Comparison of ENCODE assay signal across 11 cellular contexts in the genomic region with DNA sequence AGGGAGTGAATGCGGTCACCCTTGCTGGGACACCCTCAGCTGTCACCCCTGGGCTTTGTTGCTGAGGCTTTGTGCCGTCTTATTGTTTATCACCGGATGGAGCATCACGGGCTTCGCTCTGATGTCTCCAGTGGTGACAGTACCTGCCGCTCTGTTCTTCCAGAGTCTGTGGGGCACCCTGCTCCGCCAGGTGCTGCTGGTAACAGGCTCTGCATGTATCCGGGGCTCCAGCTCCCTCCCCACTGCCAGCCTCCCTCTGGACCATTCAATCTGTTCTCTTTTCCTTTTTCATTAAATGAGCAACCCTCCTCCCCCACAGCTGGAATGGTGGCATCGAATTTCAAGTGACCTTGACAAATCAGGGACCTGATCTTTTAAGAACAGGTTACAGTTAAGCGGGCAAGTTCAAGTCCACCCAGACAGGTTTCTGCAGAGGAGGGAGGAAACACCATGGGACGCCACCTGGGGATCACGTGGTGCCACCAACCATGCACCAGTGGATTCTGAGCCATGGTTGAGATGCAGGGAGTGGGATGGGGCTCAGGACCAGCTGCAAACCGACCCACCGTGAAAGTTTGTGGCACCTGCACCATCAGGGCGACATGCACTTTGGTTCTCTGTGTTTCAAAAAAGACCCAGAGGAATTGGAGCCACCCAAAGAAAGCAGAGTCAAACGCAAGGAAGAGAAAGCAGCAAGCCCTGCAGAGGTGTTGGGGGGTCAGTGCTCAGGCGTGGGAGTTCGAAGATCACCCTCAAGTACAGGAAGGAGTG.
DNase-seq lines count a peak whose midpoint lies in the region; ATAC-seq and TF ChIP-seq lines count a peak whose summit lies in the region.
"Had no signal": no experiment of that assay in that cellular context is flagged by ENCODE, and none has a peak within 500 bp of the region (broad histone marks: within the 10 kb centered on the region; RNA-seq: fewer than 3 reads in every experiment).

No MANE protein-coding gene starts in this region.

- H3K4me3 Mint-ChIP-seq in glutamatergic neuron (ENCODE audit: unreplicated experiment) = no peak overlapping the region
- peak overlapping the region; percentile 17 to 23 for H3K4me3 Mint-ChIP-seq in stimulated activated naive B cell treated with anti-CD40 and anti-IgM and Interleukin-4, amounts not matched to agents 10 μg/mL and 1 μg/mL and 100 μg/mL, for 72 hours

- peaks cover 23% of the 10 kb centered on the region for H3K27me3 Mint-ChIP-seq in glutamatergic neuron (ENCODE audit: unreplicated experiment)
- H3K27me3 Mint-ChIP-seq in stimulated activated naive B cell treated with anti-CD40 and anti-IgM and Interleukin-4, amounts not matched to agents 10 μg/mL and 1 μg/mL and 100 μg/mL, for 72 hours = no peaks in the 10 kb centered on the region

- peaks cover 30% of the 10 kb centered on the region for H3K9me3 Mint-ChIP-seq in glutamatergic neuron (ENCODE audit: unreplicated experiment)
- no peaks in the 10 kb centered on the region for H3K9me3 Mint-ChIP-seq in stimulated activated naive B cell treated with anti-CD40 and anti-IgM and Interleukin-4, amounts not matched to agents 10 μg/mL and 1 μg/mL and 100 μg/mL, for 72 hours

- TF ChIP-seq CTCF in glutamatergic neuron (IDR thresholded peaks at IDR 0.05; ENCODE audit: partially characterized antibody, unreplicated experiment) = no peak

- H3K27ac Mint-ChIP-seq in glutamatergic neuron (ENCODE audit: unreplicated experiment) = peak overlapping the region; percentile 20
- peak overlapping the region; percentile 49 for H3K27ac Mint-ChIP-seq in stimulated activated naive B cell treated with anti-CD40 and anti-IgM and Interleukin-4, amounts not matched to agents 10 μg/mL and 1 μg/mL and 100 μg/mL, for 72 hours

- DNase-seq in NCI-H345 (lab: John Stamatoyannopoulos, UW) (peak; percentile 20), NCI-H345 treated with DMSO at 0.1 percent for 48 hours (lab: John Stamatoyannopoulos, UW; ENCODE audit: unreplicated experiment) (no peak), NCI-H510A (lab: John Stamatoyannopoulos, UW) (peak; percentile 61), glutamatergic neuron (no peak), posterior vena cava (ENCODE audit: low spot score) (no peak)
- DNase-seq in stimulated activated naive B cell treated with anti-CD40 and anti-IgM and Interleukin-4, amounts not matched to agents 10 μg/mL and 1 μg/mL and 100 μg/mL, for 72 hours = peak; percentile 60
- DNase-seq: activated CD8-positive, alpha-beta memory T cell treated with anti-CD3 and anti-CD28 coated beads, Interleukin-2, amount 50 U/mL, for 4 hours; SK-N-SH had no signal

- peaks cover 6% of the 10 kb centered on the region for H3K36me3 Mint-ChIP-seq in glutamatergic neuron (ENCODE audit: unreplicated experiment)
- H3K36me3 Mint-ChIP-seq in stimulated activated naive B cell treated with anti-CD40 and anti-IgM and Interleukin-4, amounts not matched to agents 10 μg/mL and 1 μg/mL and 100 μg/mL, for 72 hours = peaks cover 20 to 40% of the 10 kb centered on the region in 2 donors

- H3K4me1 Mint-ChIP-seq in glutamatergic neuron (ENCODE audit: low read depth, unreplicated experiment) = peaks cover 42% of the 10 kb centered on the region
- H3K4me1 Mint-ChIP-seq in stimulated activated naive B cell treated with anti-CD40 and anti-IgM and Interleukin-4, amounts not matched to agents 10 μg/mL and 1 μg/mL and 100 μg/mL, for 72 hours = peaks cover 34 to 36% of the 10 kb centered on the region in 2 donors

- intact Hi-C loops in posterior vena cava (cut with DNase I) = no loop called here

- peak; percentile 83 to 92 for ATAC-seq in stimulated activated naive B cell treated with anti-CD40 and anti-IgM and Interleukin-4, amounts not matched to agents 10 μg/mL and 1 μg/mL and 100 μg/mL, for 72 hours (replicated peaks)
- ATAC-seq in GM21515 (IDR thresholded peaks at IDR 0.05; ENCODE audit: unreplicated experiment) = no peak
- no peak for ATAC-seq in HG02885 (IDR thresholded peaks at IDR 0.05; ENCODE audit: poor library complexity, unreplicated experiment)
- ATAC-seq: esophagus mucosa had no signal

Comparison
In these comparisons a context has a peak if more than half of its experiments do, and no peak if none do; other contexts are left out.
1. DNase-seq: peak in NCI-H345 (single experiment), NCI-H510A (single experiment) and stimulated activated naive B cell treated with anti-CD40 and anti-IgM and Interleukin-4, amounts not matched to agents 10 μg/mL and 1 μg/mL and 100 μg/mL, for 72 hours (single experiment); none in NCI-H345 treated with DMSO at 0.1 percent for 48 hours (single experiment), glutamatergic neuron (single experiment) and posterior vena cava (single experiment).
2. ATAC-seq: peak in stimulated activated naive B cell treated with anti-CD40 and anti-IgM and Interleukin-4, amounts not matched to agents 10 μg/mL and 1 μg/mL and 100 μg/mL, for 72 hours (2 of 2); none in GM21515 (single experiment) and HG02885 (single experiment).